8 cellular contexts compared by ENCODE assay signal in the genomic region with DNA sequence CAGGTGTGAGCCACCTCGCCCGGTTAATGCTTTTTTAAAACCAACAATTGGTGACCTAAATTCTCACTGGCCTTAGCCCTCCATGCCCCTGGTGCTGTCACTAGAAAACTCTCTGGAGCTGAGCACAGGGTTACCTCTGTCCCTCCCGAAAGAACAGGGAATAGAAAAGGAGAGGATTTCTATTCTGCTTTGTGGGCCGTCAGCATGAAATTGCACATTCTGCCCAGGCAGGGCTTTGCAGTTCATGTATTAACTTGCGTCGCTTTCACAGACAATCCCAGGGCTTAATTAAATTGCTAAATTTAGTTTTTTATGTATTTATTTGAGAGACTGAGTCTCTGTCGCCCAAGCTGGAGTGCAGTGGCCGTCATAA. TPM values are rescaled to one million over a fixed set of nuclear protein-coding genes. Genes with fewer than 3 reads are reported as not detected.
DNase-seq lines count a peak whose midpoint lies in the region; ATAC-seq, FAIRE-seq and TF ChIP-seq lines count a peak whose summit lies in the region.

No MANE protein-coding gene starts in this region.

- DNase-seq in AG09309 (ENCODE audit: low read depth) (no peak), kidney (no peak), testis (no peak), GM19240 (ENCODE audit: insufficient read length, low spot score) (no peak), T1000 (lab: John Stamatoyannopoulos, UW) (no peak)
- no peak for DNase-seq in activated naive CD8-positive, alpha-beta T cell treated with anti-CD3 and anti-CD28 coated beads, Interleukin-2, amount 10 ng/mL, durations not matched to agents 7 days and 5 days
- no peak for DNase-seq in activated CD8-positive, alpha-beta memory T cell treated with anti-CD3 and anti-CD28 coated beads for 24 hours

- intact Hi-C loops in kidney (cut with DNase I) (no loop called here), testis (cut with DNase I; ENCODE audit: low total_unique reads) (no loop called here)

- POLR2A ChIA-PET in activated naive CD8-positive, alpha-beta T cell treated with anti-CD3 and anti-CD28 coated beads, Interleukin-2, amount 10 ng/mL, durations not matched to agents 7 days and 5 days (lab: Charles Lee) = interaction anchor here (0.6 to 1.3 kb wide), 4 partner anchors 14 to 666 kb away, joined by 3 to 7 read pairs (median 4); a partner anchor contains a TSS

- H3K36me3 ChIP-seq in kidney (ENCODE audit: control insufficient read depth in 1 of 2, insufficient read depth in 2 of 2, low read length in 2 of 2) (peaks cover 4 to 8% of the 10 kb centered on the region in 2 donors), testis (ENCODE audit: low read depth, missing control alignments) (no peaks in the 10 kb centered on the region)

- peaks cover 68% of the 10 kb centered on the region for H3K36me3 Mint-ChIP-seq in activated naive CD8-positive, alpha-beta T cell treated with anti-CD3 and anti-CD28 coated beads, Interleukin-2, amount 10 ng/mL, durations not matched to agents 7 days and 5 days

- TF ChIP-seq CTCF in AG09309 (IDR thresholded peaks at IDR 0.05; ENCODE audit: control insufficient read depth, insufficient read depth, low read depth, low read length, missing control alignments) = no peak
- no peak for TF ChIP-seq CTCF in kidney (IDR thresholded peaks at IDR 0.05; ENCODE audit: borderline replicate concordance, extremely low read depth, insufficient read depth)
- no peak for TF ChIP-seq CTCF in testis (IDR thresholded peaks at IDR 0.05)

- peaks cover 0 to 8% of the 10 kb centered on the region in 2 donors for H3K4me1 ChIP-seq in kidney (ENCODE audit: control insufficient read depth in 1 of 2, insufficient read depth in 1 of 2, low read depth in 1 of 2, low read length in 2 of 2)
- H3K4me1 ChIP-seq in testis = peaks cover 10% of the 10 kb centered on the region

- H3K9me3 Mint-ChIP-seq in activated naive CD8-positive, alpha-beta T cell treated with anti-CD3 and anti-CD28 coated beads, Interleukin-2, amount 10 ng/mL, durations not matched to agents 7 days and 5 days = peaks cover 37% of the 10 kb centered on the region

- H3K4me1 Mint-ChIP-seq in activated naive CD8-positive, alpha-beta T cell treated with anti-CD3 and anti-CD28 coated beads, Interleukin-2, amount 10 ng/mL, durations not matched to agents 7 days and 5 days = peaks cover 15% of the 10 kb centered on the region

- peak overlapping the region; percentile 82 for H3K4me3 Mint-ChIP-seq in activated naive CD8-positive, alpha-beta T cell treated with anti-CD3 and anti-CD28 coated beads, Interleukin-2, amount 10 ng/mL, durations not matched to agents 7 days and 5 days

- H3K4me3 ChIP-seq in AG09309 (ENCODE audit: control insufficient read depth, low read depth, low read length) (peak overlapping the region; percentile 60), kidney (ENCODE audit: low read length in 2 of 2) (peak overlapping the region; percentile 81 to 85), testis (peak overlapping the region; percentile 60 to 84)

- WGBS in testis, 2 donors = 15 to 19% methylated on average over 8 of the region's 8 CpGs

- peak overlapping the region; percentile 74 for H3K27ac Mint-ChIP-seq in activated naive CD8-positive, alpha-beta T cell treated with anti-CD3 and anti-CD28 coated beads, Interleukin-2, amount 10 ng/mL, durations not matched to agents 7 days and 5 days

- no peaks in the 10 kb centered on the region for H3K27me3 ChIP-seq in testis

- peak overlapping the region; percentile 24 to 83 for H3K9ac ChIP-seq in kidney (ENCODE audit: low read length in 2 of 2)

- no peaks in the 10 kb centered on the region for H3K27me3 Mint-ChIP-seq in activated naive CD8-positive, alpha-beta T cell treated with anti-CD3 and anti-CD28 coated beads, Interleukin-2, amount 10 ng/mL, durations not matched to agents 7 days and 5 days

- H3K27ac ChIP-seq in kidney (ENCODE audit: low read depth in 2 of 2, low read length in 2 of 2) (peak overlapping the region; percentile 55 to 68), testis (peak overlapping the region in 1 of 2 donors; percentile 64)

- H3K9me3 ChIP-seq in kidney (ENCODE audit: control insufficient read depth in 1 of 2, low read length in 2 of 2) (no peaks in the 10 kb centered on the region), testis (no peaks in the 10 kb centered on the region)

- ATAC-seq in HG02610 (IDR thresholded peaks at IDR 0.05; ENCODE audit: unreplicated experiment) = peak; percentile 10
- no peak for ATAC-seq in activated naive CD8-positive, alpha-beta T cell treated with anti-CD3 and anti-CD28 coated beads, Interleukin-2, amount 10 ng/mL, durations not matched to agents 7 days and 5 days (ENCODE audit: low read depth)

- FAIRE-seq in kidney (lab: Jason Lieb, UNC) = no peak

- no peak for TF ChIP-seq POLR2A in testis (IDR thresholded peaks at IDR 0.05)

RNA-seq across cellular contexts. Expression of a gene that starts 0.6 kb away (rescaled TPM):
- 10 to 100 TPM; 19.5 to 21.5 TPM for total RNA-seq in activated naive CD8-positive, alpha-beta T cell treated with anti-CD3 and anti-CD28 coated beads, Interleukin-2, amount 10 ng/mL, durations not matched to agents 7 days and 5 days
- total RNA-seq in kidney (13.2 TPM), testis (1 to 10 TPM; 4.3 to 4.6 TPM)
- polyA plus RNA-seq in kidney (ENCODE audit: insufficient read depth, low read depth, low replicate concordance) (10.4 TPM), testis (ENCODE audit: insufficient read depth, low read depth, low replicate concordance) (3.3 TPM)

RNA-seq across cellular contexts. Expression of a gene that starts 27.0 kb away (rescaled TPM):
- total RNA-seq in activated naive CD8-positive, alpha-beta T cell treated with anti-CD3 and anti-CD28 coated beads, Interleukin-2, amount 10 ng/mL, durations not matched to agents 7 days and 5 days = 10 to 100 TPM; 37.1 to 38.7 TPM
- total RNA-seq in kidney (22.8 TPM), testis (10 to 100 TPM; 15.8 to 35.7 TPM)
- polyA plus RNA-seq in kidney (ENCODE audit: insufficient read depth, low read depth, low replicate concordance) (8.4 TPM), testis (ENCODE audit: insufficient read depth, low read depth, low replicate concordance) (30.2 TPM)

RNA-seq across cellular contexts. Expression of a gene that starts 39.7 kb away (rescaled TPM):
- total RNA-seq in activated naive CD8-positive, alpha-beta T cell treated with anti-CD3 and anti-CD28 coated beads, Interleukin-2, amount 10 ng/mL, durations not matched to agents 7 days and 5 days = 1 to 10 TPM; 3.3 to 3.9 TPM
- total RNA-seq in kidney = 4.9 TPM
- 4.2 TPM for polyA plus RNA-seq in kidney (ENCODE audit: insufficient read depth, low read depth, low replicate concordance)
- total RNA-seq in testis = 10 to 100 TPM; 11.1 to 21.5 TPM
- polyA plus RNA-seq in testis (ENCODE audit: insufficient read depth, low read depth, low replicate concordance) = 16.6 TPM
